Comparison of ENCODE assay signal across 16 cellular contexts in genomic region chr12:113266106-113266895, GRCh38. TPM values are rescaled to one million over a fixed set of nuclear protein-coding genes. Genes with fewer than 3 reads are reported as not detected.
DNase-seq lines count a peak whose midpoint lies in the region; ATAC-seq and TF ChIP-seq lines count a peak whose summit lies in the region.
"Had no signal": no experiment of that assay in that cellular context is flagged by ENCODE, and none has a peak within 500 bp of the region (broad histone marks: within the 10 kb centered on the region; RNA-seq: fewer than 3 reads in every experiment).

No MANE protein-coding gene starts in this region.

- no peaks in the 10 kb centered on the region for H3K4me1 ChIP-seq in aorta (ENCODE audit: control insufficient read depth in 1 of 2, insufficient read depth in 2 of 2, low read length in 2 of 2)
- H3K4me1 ChIP-seq in esophagus muscularis mucosa = peaks cover 13 to 30% (median 21%) of the 10 kb centered on the region in 4 donors

- no peaks in the 10 kb centered on the region for H3K9me3 Mint-ChIP-seq in natural killer cell treated with Interleukin-12 subunit alpha and Interleukin-12 subunit beta and Interleukin-15 and Interleukin-18, amount 100 ng/mL, for 72 hours
- H3K9me3 Mint-ChIP-seq in natural killer cell (no peaks in the 10 kb centered on the region), neural crest cell (no peaks in the 10 kb centered on the region)
- H3K9me3 Mint-ChIP-seq in activated naive CD8-positive, alpha-beta T cell treated with anti-CD3 and anti-CD28 coated beads, Interleukin-2, amount 10 ng/mL, durations not matched to agents 7 days and 5 days = no peaks in the 10 kb centered on the region
- H3K9me3 Mint-ChIP-seq: CD4-positive, alpha-beta T cell had no signal

- TF ChIP-seq CTCF in natural killer cell (IDR thresholded peaks at IDR 0.05) = no peak
- TF ChIP-seq CTCF in neural crest cell (conservative IDR thresholded peaks at IDR 0.05) = no peak
- no peak for TF ChIP-seq CTCF in esophagus muscularis mucosa (IDR thresholded peaks at IDR 0.05)

- H3K27me3 ChIP-seq in aorta (ENCODE audit: control insufficient read depth in 1 of 2, insufficient read depth in 2 of 2, low read length in 1 of 2) = no peaks in the 10 kb centered on the region
- no peaks in the 10 kb centered on the region for H3K27me3 ChIP-seq in esophagus muscularis mucosa

- peaks cover 14 to 19% of the 10 kb centered on the region in 2 donors for H3K4me1 Mint-ChIP-seq in natural killer cell treated with Interleukin-12 subunit alpha and Interleukin-12 subunit beta and Interleukin-15 and Interleukin-18, amount 100 ng/mL, for 72 hours (ENCODE audit: low read depth in 2 of 2)
- peaks cover 6 to 9% of the 10 kb centered on the region in 2 donors for H3K4me1 Mint-ChIP-seq in natural killer cell
- peaks cover 34% of the 10 kb centered on the region for H3K4me1 Mint-ChIP-seq in activated naive CD8-positive, alpha-beta T cell treated with anti-CD3 and anti-CD28 coated beads, Interleukin-2, amount 10 ng/mL, durations not matched to agents 7 days and 5 days
- peaks cover 7% of the 10 kb centered on the region for H3K4me1 Mint-ChIP-seq in neural crest cell

- intact Hi-C loops in natural killer cell (cut with micrococcal nuclease) (no loop called here), aorta (cut with DNase I) (no loop called here), esophagus muscularis mucosa (cut with DNase I) (no loop called here)

- H3K36me3 Mint-ChIP-seq in natural killer cell treated with Interleukin-12 subunit alpha and Interleukin-12 subunit beta and Interleukin-15 and Interleukin-18, amount 100 ng/mL, for 72 hours = no peaks in the 10 kb centered on the region
- H3K36me3 Mint-ChIP-seq in natural killer cell (no peaks in the 10 kb centered on the region), neural crest cell (ENCODE audit: low read depth) (no peaks in the 10 kb centered on the region)
- H3K36me3 Mint-ChIP-seq in activated naive CD8-positive, alpha-beta T cell treated with anti-CD3 and anti-CD28 coated beads, Interleukin-2, amount 10 ng/mL, durations not matched to agents 7 days and 5 days = peaks cover 23% of the 10 kb centered on the region

- WGBS in aorta, 2 donors = 94 to 96% methylated on average over 23 of the region's 23 CpGs
- WGBS in esophagus muscularis mucosa = 98% methylated on average over 21 of the region's 23 CpGs

- no peak for TF ChIP-seq POLR2A in esophagus muscularis mucosa (IDR thresholded peaks at IDR 0.05; ENCODE audit: low read depth)

- H3K4me3 ChIP-seq in aorta (ENCODE audit: low read length in 2 of 2) = no peak overlapping the region
- no peak overlapping the region for H3K4me3 ChIP-seq in esophagus muscularis mucosa

- DNase-seq in natural killer cell treated with Interleukin-12 subunit alpha and Interleukin-12 subunit beta and Interleukin-15 and Interleukin-18, amount 100 ng/mL, for 72 hours (ENCODE audit: low spot score) = no peak
- DNase-seq in natural killer cell (no peak), neural crest cell (ENCODE audit: low read depth, low spot score) (no peak), aorta (peak; percentile 22 to 65), esophagus muscularis mucosa (ENCODE audit: extremely low spot score) (no peak)
- DNase-seq in activated naive CD8-positive, alpha-beta T cell treated with anti-CD3 and anti-CD28 coated beads, Interleukin-2, amount 10 ng/mL, durations not matched to agents 7 days and 5 days = no peak
- DNase-seq: CD4-positive, alpha-beta T cell; DMS53; HCEC 1CT; MV-4-11; NCI-H1417; NCI-H1930; NCI-H446 treated with DMSO at 0.1 percent for 48 hours; OCI-M1 had no signal

- no peaks in the 10 kb centered on the region for H3K27me3 Mint-ChIP-seq in natural killer cell treated with Interleukin-12 subunit alpha and Interleukin-12 subunit beta and Interleukin-15 and Interleukin-18, amount 100 ng/mL, for 72 hours
- H3K27me3 Mint-ChIP-seq in natural killer cell (ENCODE audit: low read depth in 2 of 2) (no peaks in the 10 kb centered on the region), neural crest cell (ENCODE audit: low read depth) (no peaks in the 10 kb centered on the region)
- H3K27me3 Mint-ChIP-seq in activated naive CD8-positive, alpha-beta T cell treated with anti-CD3 and anti-CD28 coated beads, Interleukin-2, amount 10 ng/mL, durations not matched to agents 7 days and 5 days = no peaks in the 10 kb centered on the region
- H3K27me3 Mint-ChIP-seq: CD4-positive, alpha-beta T cell had no signal

- no peak for TF ChIP-seq EP300 in esophagus muscularis mucosa (IDR thresholded peaks at IDR 0.05)

- POLR2A ChIA-PET in activated naive CD8-positive, alpha-beta T cell treated with anti-CD3 and anti-CD28 coated beads, Interleukin-2, amount 10 ng/mL, durations not matched to agents 7 days and 5 days (lab: Charles Lee) = no interaction called here

- peaks cover 0 to 6% of the 10 kb centered on the region in 2 donors for H3K36me3 ChIP-seq in aorta (ENCODE audit: control insufficient read depth in 1 of 2, insufficient read depth in 2 of 2, low read length in 1 of 2)
- H3K36me3 ChIP-seq in esophagus muscularis mucosa = peaks cover 28 to 71% (median 58%) of the 10 kb centered on the region in 4 donors

- H3K27ac ChIP-seq in aorta (ENCODE audit: low read depth in 1 of 2, low read length in 2 of 2) = no peak overlapping the region
- no peak overlapping the region for H3K27ac ChIP-seq in esophagus muscularis mucosa (replicated peaks in 1 of 4)
- H3K27ac ChIP-seq: HL-60 had no signal

- no peak overlapping the region for H3K4me3 Mint-ChIP-seq in natural killer cell treated with Interleukin-12 subunit alpha and Interleukin-12 subunit beta and Interleukin-15 and Interleukin-18, amount 100 ng/mL, for 72 hours
- H3K4me3 Mint-ChIP-seq in natural killer cell (no peak overlapping the region), neural crest cell (no peak overlapping the region)
- no peak overlapping the region for H3K4me3 Mint-ChIP-seq in activated naive CD8-positive, alpha-beta T cell treated with anti-CD3 and anti-CD28 coated beads, Interleukin-2, amount 10 ng/mL, durations not matched to agents 7 days and 5 days
- H3K4me3 Mint-ChIP-seq: CD4-positive, alpha-beta T cell had no signal

- no peak for ATAC-seq in natural killer cell treated with Interleukin-12 subunit alpha and Interleukin-12 subunit beta and Interleukin-15 and Interleukin-18, amount 100 ng/mL, for 72 hours
- ATAC-seq in natural killer cell = no peak
- ATAC-seq in activated naive CD8-positive, alpha-beta T cell treated with anti-CD3 and anti-CD28 coated beads, Interleukin-2, amount 10 ng/mL, durations not matched to agents 7 days and 5 days (ENCODE audit: low read depth) = no peak
- ATAC-seq in aorta (ENCODE audit: low FRiP score) = no peak
- no peak for ATAC-seq in GM21515 (IDR thresholded peaks at IDR 0.05; ENCODE audit: unreplicated experiment)

- no peaks in the 10 kb centered on the region for H3K9me3 ChIP-seq in aorta (ENCODE audit: control insufficient read depth, low read length)
- H3K9me3 ChIP-seq in esophagus muscularis mucosa = no peaks in the 10 kb centered on the region

- peak overlapping the region; percentile 6 to 50 for H3K27ac Mint-ChIP-seq in natural killer cell treated with Interleukin-12 subunit alpha and Interleukin-12 subunit beta and Interleukin-15 and Interleukin-18, amount 100 ng/mL, for 72 hours
- H3K27ac Mint-ChIP-seq in natural killer cell (no peak overlapping the region), neural crest cell (ENCODE audit: unreplicated experiment) (peak overlapping the region; percentile 84)
- H3K27ac Mint-ChIP-seq in activated naive CD8-positive, alpha-beta T cell treated with anti-CD3 and anti-CD28 coated beads, Interleukin-2, amount 10 ng/mL, durations not matched to agents 7 days and 5 days = peak overlapping the region; percentile 56

RNA-seq across cellular contexts. Expression of gene TPCN1, which starts 45.0 kb away (rescaled TPM):
- total RNA-seq in natural killer cell treated with Interleukin-12 subunit alpha and Interleukin-12 subunit beta and Interleukin-15 and Interleukin-18, amount 100 ng/mL, for 72 hours = 10 to 100 TPM; 14.1 to 43.6 TPM
- total RNA-seq in natural killer cell (10 to 100 TPM in 2 of 3 donors, 1 to 10 TPM in 1; 7.2 to 21.4 (median 10.7) TPM), neural crest cell (18.3 and 18.9 TPM in 2 replicates), aorta (100 to 1,000 TPM in 1 of 2 donors, 10 to 100 TPM in 1; 65.9 to 128 TPM), esophagus muscularis mucosa (10 to 100 TPM; 31.1 to 54.0 (median 34.5) TPM)
- total RNA-seq in activated naive CD8-positive, alpha-beta T cell treated with anti-CD3 and anti-CD28 coated beads, Interleukin-2, amount 10 ng/mL, durations not matched to agents 7 days and 5 days = 10 to 100 TPM; 29.9 to 32.0 TPM
- 100 to 1,000 TPM in 1 of 2 donors, 10 to 100 TPM in 1; 21.4 to 108 TPM for polyA plus RNA-seq in aorta

Comparison
In these comparisons a context has a peak if more than half of its experiments do, and no peak if none do; other contexts are left out.
1. H3K27ac Mint-ChIP-seq: peak in natural killer cell treated with Interleukin-12 subunit alpha and Interleukin-12 subunit beta and Interleukin-15 and Interleukin-18, amount 100 ng/mL, for 72 hours (2 of 2), activated naive CD8-positive, alpha-beta T cell treated with anti-CD3 and anti-CD28 coated beads, Interleukin-2, amount 10 ng/mL, durations not matched to agents 7 days and 5 days (single experiment) and neural crest cell (single experiment); none in natural killer cell (0 of 2).
2. DNase-seq: peak in aorta (2 of 2); none in natural killer cell treated with Interleukin-12 subunit alpha and Interleukin-12 subunit beta and Interleukin-15 and Interleukin-18, amount 100 ng/mL, for 72 hours (single experiment), natural killer cell (single experiment), activated naive CD8-positive, alpha-beta T cell treated with anti-CD3 and anti-CD28 coated beads, Interleukin-2, amount 10 ng/mL, durations not matched to agents 7 days and 5 days (single experiment), neural crest cell (single experiment) and esophagus muscularis mucosa (single experiment).